Comparison of ENCODE assay signal across 1 cellular context in genomic region chr18:26290388-26290787, GRCh38.
TF ChIP-seq lines count a peak whose summit lies in the region.

No MANE protein-coding gene starts in this region.

TF ChIP-seq in GM23338, 12 proteins besides CTCF, POLR2A, EP300 and RAD21 (continued from another document):
- TF ChIP-seq POLR2AphosphoS5 (IDR thresholded peaks at IDR 0.05; ENCODE audit: low read depth): no peak
- no peak for TF ChIP-seq JUNB (IDR thresholded peaks at IDR 0.05; ENCODE audit: unreplicated experiment)
TF ChIP-seq in GM23338: peak in this region for 0.
